21 cellular contexts compared by ENCODE assay signal in the genomic region with DNA sequence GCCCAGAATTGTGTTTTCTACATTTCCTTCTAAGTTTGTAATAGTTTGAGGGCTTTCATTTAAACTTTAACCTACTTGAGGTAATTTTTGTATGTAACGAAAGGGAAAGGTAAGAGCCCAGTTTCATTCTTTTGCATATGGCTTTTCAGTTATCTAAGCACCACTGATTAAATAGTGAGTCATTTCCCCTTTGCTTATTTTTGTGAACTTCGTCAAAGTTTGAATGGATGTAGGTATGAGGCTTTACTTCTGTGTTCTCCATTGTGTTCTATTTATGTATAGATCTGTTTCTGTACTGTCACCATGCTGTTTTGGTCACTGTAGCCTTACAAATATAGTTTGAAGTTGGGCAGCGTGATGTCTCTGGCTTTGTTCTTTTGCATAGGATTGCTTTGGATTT.
A peak's percentile ranks its signal among the peaks of the same experiment; 100 is the strongest.
DNase-seq lines count a peak whose midpoint lies in the region; ATAC-seq, FAIRE-seq and TF ChIP-seq lines count a peak whose summit lies in the region.
"Had no signal": no experiment of that assay in that cellular context is flagged by ENCODE, and none has a peak within 500 bp of the region (broad histone marks: within the 10 kb centered on the region; RNA-seq: fewer than 3 reads in every experiment).

No MANE protein-coding gene starts in this region.

- TF ChIP-seq CTCF in bronchial epithelial cell (IDR thresholded peaks at IDR 0.05; ENCODE audit: insufficient read depth, low read length, severe bottlenecking) (no peak), GM13976 (IDR thresholded peaks at IDR 0.05; ENCODE audit: borderline replicate concordance, control extremely low read depth, extremely low read depth, insufficient read depth, missing control alignments) (no peak)

- FAIRE-seq in bronchial epithelial cell (lab: Jason Lieb, UNC) = no peak

- H3K27me3 ChIP-seq in bronchial epithelial cell (ENCODE audit: control insufficient read depth, insufficient read depth, low read length) = no peaks in the 10 kb centered on the region
- H3K27me3 ChIP-seq: SJCRH30, tibial nerve had no signal

- POLR2A ChIA-PET in HEK293T (lab: Yijun Ruan, JAX) = no interaction called here

- H3K36me3 ChIP-seq in bronchial epithelial cell (ENCODE audit: control insufficient read depth, insufficient read depth, low read length) = no peaks in the 10 kb centered on the region
- H3K36me3 ChIP-seq: SJCRH30, tibial nerve had no signal

- in situ Hi-C loops in GM13976 (cut with MboI; ENCODE audit: low sequenced_read_pairs, unreplicated experiment) = no loop called here

- CTCF ChIA-PET in HEK293T (lab: Yijun Ruan, JAX) = no interaction called here

- DNase-seq in HT1080 (ENCODE audit: low read depth) = peak; percentile 63
- DNase-seq in bronchial epithelial cell (ENCODE audit: low read depth) = peak; percentile 56
- DNase-seq in GM03348 (ENCODE audit: low spot score) = no peak
- DNase-seq in NCI-H1092 (lab: John Stamatoyannopoulos, UW) = no peak
- no peak for DNase-seq in HEK293T (ENCODE audit: extremely low spot score)
- no peak for DNase-seq in GM13976 (ENCODE audit: low spot score)
- DNase-seq: activated B cell treated with CpG ODN at 0.5 μM for 24 hours; activated CD8-positive, alpha-beta T cell treated with anti-CD3 and anti-CD28 coated beads for 36 hours; activated naive CD4-positive, alpha-beta T cell treated with anti-CD3 and anti-CD28 coated beads, Interleukin-2, amount 50 U/mL, for 16 hours; activated T-cell treated with anti-CD3 and anti-CD28 coated beads, Interleukin-2, amount 50 U/mL, for 1 hour; aorta; CD4-positive, CD25-positive, alpha-beta regulatory T cell; DMS153; NCI-H187 treated with DMSO at 0.1 percent for 48 hours; NCI-H510A; SJCRH30; stimulated activated naive CD8-positive, alpha-beta T cell treated with anti-CD3 and anti-CD28 coated beads, Interleukin-15, Interleukin-2, amounts not matched to agents 100 U/mL and 50 U/mL, for 24 hours had no signal

- H3K4me3 ChIP-seq in bronchial epithelial cell (ENCODE audit: low read depth, low read length) = no peak overlapping the region
- H3K4me3 ChIP-seq: SJCRH30, skin epidermis, tibial nerve had no signal

- peak; percentile 94 for ATAC-seq in GM18867 (IDR thresholded peaks at IDR 0.05; ENCODE audit: unreplicated experiment)
- peak; percentile 75 for ATAC-seq in HG02678 (IDR thresholded peaks at IDR 0.05; ENCODE audit: unreplicated experiment)
- ATAC-seq: activated CD8-positive, alpha-beta T cell treated with anti-CD3 and anti-CD28 coated beads for 36 hours; stimulated activated naive CD8-positive, alpha-beta T cell treated with anti-CD3 and anti-CD28 coated beads, Interleukin-15, Interleukin-2, amounts not matched to agents 100 U/mL and 50 U/mL, for 24 hours had no signal

TF ChIP-seq in HEK293T, 16 proteins besides CTCF, POLR2A, EP300 and RAD21:
- TF ChIP-seq ARNT (IDR thresholded peaks at IDR 0.05) (no peak), SP1 (IDR thresholded peaks at IDR 0.05) (no peak), BHLHE40 (IDR thresholded peaks at IDR 0.05; ENCODE audit: borderline replicate concordance) (no peak), SUZ12 (IDR thresholded peaks at IDR 0.05) (no peak), ELF4 (IDR thresholded peaks at IDR 0.05) (no peak), L3MBTL2 (conservative IDR thresholded peaks at IDR 0.05) (no peak)

Comparison
In these comparisons a context has a peak if more than half of its experiments do, and no peak if none do; other contexts are left out.
1. DNase-seq: peak in HT1080 (single experiment) and bronchial epithelial cell (single experiment); none in GM03348 (single experiment), NCI-H1092 (single experiment), HEK293T (single experiment) and GM13976 (single experiment).